11 cellular contexts compared by ENCODE assay signal in genomic region chr14:53946404-53947400, GRCh38. TPM values are rescaled to one million over a fixed set of nuclear protein-coding genes. Genes with fewer than 3 reads are reported as not detected.
DNase-seq lines count a peak whose midpoint lies in the region; ATAC-seq and TF ChIP-seq lines count a peak whose summit lies in the region.
"Had no signal": no experiment of that assay in that cellular context is flagged by ENCODE, and none has a peak within 500 bp of the region (broad histone marks: within the 10 kb centered on the region; RNA-seq: fewer than 3 reads in every experiment).

No MANE protein-coding gene starts in this region.

- TF ChIP-seq CTCF in chondrocyte (IDR thresholded peaks at IDR 0.05) (peak; percentile 52), right lobe of liver (IDR thresholded peaks at IDR 0.05) (peak in 3 of 4 donors; percentile 10 to 13 (median 12)), suprapubic skin (IDR thresholded peaks at IDR 0.05) (no peak)

- no peak overlapping the region for H3K27ac Mint-ChIP-seq in chondrocyte (ENCODE audit: unreplicated experiment)

- intact Hi-C loops in right lobe of liver (cut with DNase I) = no loop called here

- no peaks in the 10 kb centered on the region for H3K27me3 ChIP-seq in right lobe of liver
- H3K27me3 ChIP-seq in suprapubic skin = peaks cover 27% of the 10 kb centered on the region

- H3K9me3 Mint-ChIP-seq in chondrocyte (ENCODE audit: low read depth) = no peaks in the 10 kb centered on the region

- no peaks in the 10 kb centered on the region for H3K9me3 ChIP-seq in right lobe of liver
- no peaks in the 10 kb centered on the region for H3K9me3 ChIP-seq in suprapubic skin

- peaks cover 2% of the 10 kb centered on the region for H3K27me3 Mint-ChIP-seq in chondrocyte (ENCODE audit: low read depth)

- peaks cover 2% of the 10 kb centered on the region for H3K36me3 Mint-ChIP-seq in chondrocyte (ENCODE audit: low read depth)

- no peak for TF ChIP-seq EP300 in suprapubic skin (IDR thresholded peaks at IDR 0.05)

- TF ChIP-seq POLR2A in right lobe of liver (IDR thresholded peaks at IDR 0.05) = no peak
- no peak for TF ChIP-seq POLR2A in suprapubic skin (IDR thresholded peaks at IDR 0.05)

- peak in 2 of 3 experiments; percentile 82 to 83 for DNase-seq in NCI-H1417 (lab: John Stamatoyannopoulos, UW)
- DNase-seq in NCI-H1417 treated with DMSO at 0.1 percent for 48 hours (lab: John Stamatoyannopoulos, UW) = no peak
- no peak for DNase-seq in chondrocyte (ENCODE audit: low spot score)
- DNase-seq in right lobe of liver = peak; percentile 44 to 63 (median 54)
- no peak for DNase-seq in suprapubic skin (ENCODE audit: low spot score in 2 of 2)
- DNase-seq in stimulated activated CD8-positive, alpha-beta memory T cell treated with anti-CD3 and anti-CD28 coated beads, Interleukin-4, amount 100 ng/mL, for 48 hours = no peak
- DNase-seq: cerebellar nuclear complex, GOT3, MV-4-11 had no signal

- peak overlapping the region; percentile 53 for H3K4me3 Mint-ChIP-seq in chondrocyte (ENCODE audit: unreplicated experiment)

- peaks cover 0 to 11% (median 2%) of the 10 kb centered on the region in 4 donors for H3K4me1 ChIP-seq in right lobe of liver
- peaks cover 6% of the 10 kb centered on the region for H3K4me1 ChIP-seq in suprapubic skin

- H3K4me1 Mint-ChIP-seq in chondrocyte (ENCODE audit: low read depth) = peaks cover 20% of the 10 kb centered on the region

- WGBS in right lobe of liver (ENCODE audit: insufficient coverage, low coverage, low lambda C conversion rate, missing lambda C conversion rate) = 14% methylated on average over 32 of the region's 75 CpGs
- 67% methylated on average over 59 of the region's 75 CpGs for WGBS in suprapubic skin

- ATAC-seq in right lobe of liver (peak; percentile 67 to 84 (median 77)), HG02852 (IDR thresholded peaks at IDR 0.05; ENCODE audit: unreplicated experiment) (no peak), esophagus mucosa (no peak)

- peak overlapping the region in 1 of 3 donors; percentile 21 for H3K27ac ChIP-seq in right lobe of liver
- no peak overlapping the region for H3K27ac ChIP-seq in suprapubic skin

- no peaks in the 10 kb centered on the region for H3K36me3 ChIP-seq in right lobe of liver
- peaks cover 10% of the 10 kb centered on the region for H3K36me3 ChIP-seq in suprapubic skin

- H3K4me3 ChIP-seq in right lobe of liver (peak overlapping the region; percentile 44 to 55 (median 53)), suprapubic skin (peak overlapping the region; percentile 40)

RNA-seq across cellular contexts. Expression of gene BMP4, which starts 9.9 kb away (rescaled TPM):
- total RNA-seq in chondrocyte (2.9 to 9.0 TPM (median 3.4 TPM) in 3 replicates), right lobe of liver (1 to 10 TPM; 1.8 to 3.1 (median 2.4) TPM), suprapubic skin (10 to 100 TPM in 3 of 4 donors, 1 to 10 TPM in 1; 9.9 to 23.7 (median 15.4) TPM), esophagus mucosa (2.0 TPM)

Comparison
In these comparisons a context has a peak if more than half of its experiments do, and no peak if none do; other contexts are left out.
1. DNase-seq: peak in NCI-H1417 (2 of 3) and right lobe of liver (3 of 3); none in NCI-H1417 treated with DMSO at 0.1 percent for 48 hours (single experiment), chondrocyte (single experiment), suprapubic skin (0 of 2) and stimulated activated CD8-positive, alpha-beta memory T cell treated with anti-CD3 and anti-CD28 coated beads, Interleukin-4, amount 100 ng/mL, for 48 hours (single experiment).
2. CTCF ChIP-seq: peak in chondrocyte (single experiment) and right lobe of liver (3 of 4); none in suprapubic skin (0 of 2).
3. ATAC-seq: peak in right lobe of liver (4 of 4); none in HG02852 (single experiment) and esophagus mucosa (single experiment).